In the genomic region with DNA sequence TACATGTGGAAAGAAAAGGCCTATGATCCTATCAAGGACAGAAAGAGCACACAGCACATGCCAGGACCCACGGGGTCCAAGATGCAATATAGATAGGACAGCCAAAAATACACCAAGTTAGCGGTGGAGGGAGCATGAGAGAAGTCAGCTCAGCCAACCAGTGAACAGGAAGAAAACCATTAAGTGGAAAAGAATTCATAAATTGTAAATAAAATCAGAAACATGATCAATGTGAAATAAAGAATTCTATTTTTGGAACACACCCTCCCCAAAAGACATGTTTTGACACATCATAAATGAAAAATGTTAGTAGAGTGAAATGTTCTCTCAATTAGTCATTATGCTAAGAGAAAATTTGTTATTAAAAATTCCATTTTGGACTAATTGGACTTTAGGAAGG, we compare ENCODE assay signal across 21 cellular contexts.
"Had no signal": no experiment of that assay in that cellular context is flagged by ENCODE, and none has a peak within 500 bp of the region (broad histone marks: within the 10 kb centered on the region; RNA-seq: fewer than 3 reads in every experiment).

No MANE protein-coding gene starts in this region.

- H3K27ac Mint-ChIP-seq: dendritic cell treated with granulocyte-macrophage colony-stimulating factor and Interleukin-4, amounts not matched to agents 40 ng/mL and 50 ng/mL, for 4 days; naive thymus-derived CD4-positive, alpha-beta T cell; nephron progenitor cell; stimulated activated naive B cell treated with anti-CD40 and anti-IgM and Interleukin-4, amounts not matched to agents 10 μg/mL and 1 μg/mL and 100 μg/mL, for 72 hours had no signal

- FAIRE-seq: frontal cortex had no signal

- H3K36me3 ChIP-seq: esophagus squamous epithelium, heart left ventricle, ovary, right atrium auricular region, sigmoid colon, tibial nerve, upper lobe of right lung, vagina had no signal

- H3K27me3 ChIP-seq: esophagus squamous epithelium, heart left ventricle, ovary, right atrium auricular region, sigmoid colon, testis, tibial nerve, upper lobe of right lung, vagina had no signal

- ATAC-seq: heart left ventricle; naive thymus-derived CD4-positive, alpha-beta T cell; stimulated activated naive B cell treated with anti-CD40 and anti-IgM and Interleukin-4, amounts not matched to agents 10 μg/mL and 1 μg/mL and 100 μg/mL, for 72 hours; stimulated activated naive CD8-positive, alpha-beta T cell treated with anti-CD3 and anti-CD28 coated beads, Interleukin-15, amount 100 ng/mL, for 72 hours; upper lobe of right lung had no signal

- H3K4me3 Mint-ChIP-seq: dendritic cell treated with granulocyte-macrophage colony-stimulating factor and Interleukin-4, amounts not matched to agents 40 ng/mL and 50 ng/mL, for 4 days; naive thymus-derived CD4-positive, alpha-beta T cell; nephron progenitor cell; stimulated activated naive B cell treated with anti-CD40 and anti-IgM and Interleukin-4, amounts not matched to agents 10 μg/mL and 1 μg/mL and 100 μg/mL, for 72 hours; stimulated activated naive CD8-positive, alpha-beta T cell treated with anti-CD3 and anti-CD28 coated beads, Interleukin-15, amount 100 ng/mL, for 72 hours had no signal

- H3K27me3 Mint-ChIP-seq: dendritic cell treated with granulocyte-macrophage colony-stimulating factor and Interleukin-4, amounts not matched to agents 40 ng/mL and 50 ng/mL, for 4 days; naive thymus-derived CD4-positive, alpha-beta T cell; stimulated activated naive B cell treated with anti-CD40 and anti-IgM and Interleukin-4, amounts not matched to agents 10 μg/mL and 1 μg/mL and 100 μg/mL, for 72 hours; stimulated activated naive CD8-positive, alpha-beta T cell treated with anti-CD3 and anti-CD28 coated beads, Interleukin-15, amount 100 ng/mL, for 72 hours had no signal

- H3K4me1 ChIP-seq: esophagus squamous epithelium, heart left ventricle, right atrium auricular region, sigmoid colon, testis, tibial nerve, upper lobe of right lung, vagina had no signal

- H3K4me1 Mint-ChIP-seq: naive thymus-derived CD4-positive, alpha-beta T cell; nephron progenitor cell; stimulated activated naive B cell treated with anti-CD40 and anti-IgM and Interleukin-4, amounts not matched to agents 10 μg/mL and 1 μg/mL and 100 μg/mL, for 72 hours; stimulated activated naive CD8-positive, alpha-beta T cell treated with anti-CD3 and anti-CD28 coated beads, Interleukin-15, amount 100 ng/mL, for 72 hours had no signal

- DNase-seq: esophagus squamous epithelium; heart left ventricle; hippocampal formation; kidney glomerular epithelial cell; mammary epithelial cell; naive thymus-derived CD4-positive, alpha-beta T cell; nephron progenitor cell; ovary; sigmoid colon; stimulated activated CD4-positive, alpha-beta T cell treated with anti-CD3 and anti-CD28 coated beads, Interleukin-2, amount 100 ng/mL, for 24 hours; stimulated activated CD4-positive, alpha-beta T cell treated with anti-CD3 and anti-CD28 coated beads, Interleukin-4, amount 100 ng/mL, for 4 hours; stimulated activated naive B cell treated with anti-CD40 and anti-IgM and Interleukin-4, amounts not matched to agents 10 μg/mL and 1 μg/mL and 100 μg/mL, for 72 hours; stimulated activated naive CD8-positive, alpha-beta T cell treated with anti-CD3 and anti-CD28 coated beads, Interleukin-15, amount 100 ng/mL, for 72 hours; testis; upper lobe of right lung had no signal

- H3K9me3 Mint-ChIP-seq: dendritic cell treated with granulocyte-macrophage colony-stimulating factor and Interleukin-4, amounts not matched to agents 40 ng/mL and 50 ng/mL, for 4 days; naive thymus-derived CD4-positive, alpha-beta T cell; nephron progenitor cell; stimulated activated naive B cell treated with anti-CD40 and anti-IgM and Interleukin-4, amounts not matched to agents 10 μg/mL and 1 μg/mL and 100 μg/mL, for 72 hours; stimulated activated naive CD8-positive, alpha-beta T cell treated with anti-CD3 and anti-CD28 coated beads, Interleukin-15, amount 100 ng/mL, for 72 hours had no signal

- H3K4me3 ChIP-seq: esophagus squamous epithelium, heart left ventricle, ovary, right atrium auricular region, sigmoid colon, skin epidermis, testis, tibial nerve, upper lobe of right lung, vagina had no signal

- H3K9me3 ChIP-seq: esophagus squamous epithelium, heart left ventricle, ovary, right atrium auricular region, sigmoid colon, testis, tibial nerve, upper lobe of right lung, vagina had no signal

- H3K27ac ChIP-seq: esophagus squamous epithelium, heart left ventricle, ovary, right atrium auricular region, sigmoid colon, skin epidermis, testis, tibial nerve, upper lobe of right lung, vagina had no signal
